8 cellular contexts compared by ENCODE assay signal in the genomic region with DNA sequence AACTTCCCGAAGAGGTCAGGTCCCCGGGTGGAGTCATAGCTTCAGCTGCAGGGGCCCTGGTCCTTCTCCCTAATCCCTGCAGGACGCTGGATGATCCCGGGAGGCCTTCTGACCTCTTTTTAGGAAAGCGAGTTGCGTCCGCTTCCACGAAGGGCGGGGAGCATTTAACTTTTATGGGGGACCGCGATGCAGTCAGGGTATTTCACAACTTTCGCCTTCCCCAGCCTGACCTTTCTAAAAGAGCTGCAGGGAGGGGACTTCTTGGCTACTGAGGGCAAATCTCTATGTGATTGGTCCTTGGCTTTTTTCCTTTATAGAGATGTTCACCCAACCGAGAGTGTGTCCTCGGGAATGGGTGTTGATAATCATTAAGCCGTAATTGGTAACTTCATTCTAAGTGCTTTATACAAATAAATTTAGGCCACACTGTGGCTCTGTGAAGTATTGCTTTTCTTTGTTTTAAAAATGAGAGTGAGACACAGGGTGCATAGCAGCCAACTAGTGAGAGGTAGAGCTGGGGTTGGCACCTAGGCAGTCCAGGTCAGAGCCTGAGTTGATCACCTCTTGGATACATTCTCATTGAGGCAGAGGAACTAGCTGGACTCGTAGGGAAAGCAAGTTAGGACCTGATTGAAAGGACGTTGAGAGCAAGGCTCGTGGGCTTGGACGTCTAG. TPM values are rescaled to one million over a fixed set of nuclear protein-coding genes. Genes with fewer than 3 reads are reported as not detected.
DNase-seq lines count a peak whose midpoint lies in the region; ATAC-seq and TF ChIP-seq lines count a peak whose summit lies in the region.

No MANE protein-coding gene starts in this region.

- ATAC-seq in HG03442 (IDR thresholded peaks at IDR 0.05; ENCODE audit: unreplicated experiment) (peak; percentile 19), omental fat pad (ENCODE audit: low FRiP score) (no peak)

- H3K9me3 ChIP-seq in neuron (ENCODE audit: low read length): peaks cover 8% of the 10 kb centered on the region

- H3K4me3 ChIP-seq in fibroblast of the aortic adventitia (ENCODE audit: low read depth, low read length) (peak overlapping the region; percentile 77), neuron (ENCODE audit: low read length) (peak overlapping the region; percentile 78)

- H3K27me3 ChIP-seq in neuron (ENCODE audit: insufficient read depth, low read length): no peaks in the 10 kb centered on the region

- TF ChIP-seq CTCF in GM13976 (IDR thresholded peaks at IDR 0.05; ENCODE audit: borderline replicate concordance, control extremely low read depth, extremely low read depth, insufficient read depth, missing control alignments) (no peak), fibroblast of the aortic adventitia (IDR thresholded peaks at IDR 0.05; ENCODE audit: insufficient read depth, low read length) (peak; percentile 14), omental fat pad (IDR thresholded peaks at IDR 0.05) (no peak)

- in situ Hi-C loops in ACHN (cut with HindIII; ENCODE audit: low pct_ligation_motif_present, low pct_unique_long_range_greater_than_20kb, low sequenced_read_pairs) (no loop called here), GM13976 (cut with MboI; ENCODE audit: low sequenced_read_pairs, unreplicated experiment) (no loop called here)

- H3K36me3 ChIP-seq in neuron (ENCODE audit: insufficient read depth, low read length): peaks cover 12% of the 10 kb centered on the region

- peak overlapping the region; percentile 76 for H2AFZ ChIP-seq in neuron (ENCODE audit: low read depth, low read length)

- peaks cover 10% of the 10 kb centered on the region for H3K4me1 ChIP-seq in neuron (ENCODE audit: insufficient read depth, low read length)

- DNase-seq in ACHN (peak; percentile 19), GM13976 (ENCODE audit: low spot score) (peak; percentile 40), UCSD-AML1 (lab: John Stamatoyannopoulos, UW; ENCODE audit: unreplicated experiment) (peak; percentile 21), fibroblast of the aortic adventitia (ENCODE audit: low read depth) (peak; percentile 11), HuH-7.5 (ENCODE audit: low spot score) (no peak), omental fat pad (ENCODE audit: low spot score) (no peak)

RNA-seq across cellular contexts. Expression of a gene that starts 0.8 kb away (rescaled TPM):
- 5.2 and 6.1 TPM in 2 replicates for total RNA-seq in fibroblast of the aortic adventitia (ENCODE audit: low replicate concordance)
- total RNA-seq in omental fat pad: 1 to 10 TPM; 1.7 to 5.7 (median 3.1) TPM

RNA-seq across cellular contexts. Expression of a gene that starts 19.6 kb away (rescaled TPM):
- 0.90 and 10.0 TPM in 2 replicates for total RNA-seq in fibroblast of the aortic adventitia (ENCODE audit: low replicate concordance)
- total RNA-seq in omental fat pad: 1 to 10 TPM; 5.0 to 8.2 (median 6.9) TPM

RNA-seq across cellular contexts. Expression of a gene that starts 21.6 kb away (rescaled TPM):
- total RNA-seq in fibroblast of the aortic adventitia (ENCODE audit: low replicate concordance) (7.9 and 10.8 TPM in 2 replicates), omental fat pad (1 to 10 TPM; 1.9 to 3.7 (median 2.2) TPM)

RNA-seq across cellular contexts. Expression of a gene that starts 48.2 kb away (rescaled TPM):
- total RNA-seq in fibroblast of the aortic adventitia (ENCODE audit: low replicate concordance): 6.5 and 34.9 TPM in 2 replicates
- total RNA-seq in omental fat pad: 1 to 10 TPM; 2.8 to 4.7 (median 3.1) TPM

RNA-seq across cellular contexts. Expression of a gene that starts 52.6 kb away (rescaled TPM):
- total RNA-seq in fibroblast of the aortic adventitia (ENCODE audit: low replicate concordance) (4.9 and 8.7 TPM in 2 replicates), omental fat pad (1 to 10 TPM; 2.2 to 6.8 (median 4.0) TPM)

Comparison
In these comparisons a context has a peak if more than half of its experiments do, and no peak if none do; other contexts are left out.
1. DNase-seq: peak in ACHN (single experiment), GM13976 (single experiment), UCSD-AML1 (single experiment) and fibroblast of the aortic adventitia (single experiment); none in HuH-7.5 (single experiment) and omental fat pad (single experiment).